ENCODE assay signal across 20 cellular contexts in genomic region chr12:89576572-89577220, GRCh38.
"Had no signal": no experiment of that assay in that cellular context is flagged by ENCODE, and none has a peak within 500 bp of the region (broad histone marks: within the 10 kb centered on the region; RNA-seq: fewer than 3 reads in every experiment).

No MANE protein-coding gene starts in this region.

- FAIRE-seq: kidney had no signal

- H3K9me3 Mint-ChIP-seq: activated naive CD4-positive, alpha-beta T cell treated with anti-CD3 and anti-CD28 coated beads, Interleukin-2, amount 10 ng/mL, durations not matched to agents 7 days and 5 days; activated naive CD8-positive, alpha-beta T cell treated with anti-CD3 and anti-CD28 coated beads, Interleukin-2, amount 50 U/mL, for 24 hours; activated T-cell treated with anti-CD3 and anti-CD28 coated beads, Interleukin-2, amount 50 U/mL, for 4 hours; naive B cell; neural progenitor cell; stimulated activated naive CD8-positive, alpha-beta T cell treated with anti-CD3 and anti-CD28 coated beads, Interleukin-15, Interleukin-2, amounts not matched to agents 100 ng/mL and 50 ng/mL, for 24 hours had no signal

- H3K36me3 Mint-ChIP-seq: activated naive CD4-positive, alpha-beta T cell treated with anti-CD3 and anti-CD28 coated beads, Interleukin-2, amount 10 ng/mL, durations not matched to agents 7 days and 5 days; naive B cell had no signal

- H3K4me1 Mint-ChIP-seq: activated naive CD4-positive, alpha-beta T cell treated with anti-CD3 and anti-CD28 coated beads, Interleukin-2, amount 10 ng/mL, durations not matched to agents 7 days and 5 days had no signal

- H3K4me3 Mint-ChIP-seq: activated naive CD4-positive, alpha-beta T cell treated with anti-CD3 and anti-CD28 coated beads, Interleukin-2, amount 10 ng/mL, durations not matched to agents 7 days and 5 days; activated naive CD8-positive, alpha-beta T cell treated with anti-CD3 and anti-CD28 coated beads, Interleukin-2, amount 50 U/mL, for 24 hours; activated T-cell treated with anti-CD3 and anti-CD28 coated beads, Interleukin-2, amount 50 U/mL, for 4 hours; naive B cell; neural progenitor cell; stimulated activated naive CD8-positive, alpha-beta T cell treated with anti-CD3 and anti-CD28 coated beads, Interleukin-15, Interleukin-2, amounts not matched to agents 100 ng/mL and 50 ng/mL, for 24 hours had no signal

- DNase-seq: activated CD4-positive, alpha-beta T cell treated with anti-CD3 and anti-CD28 coated beads, Interleukin-2, amount 50 U/mL, for 1 hour; activated CD8-positive, alpha-beta memory T cell treated with anti-CD3 and anti-CD28 coated beads, Interleukin-2, amount 50 U/mL, for 4 hours; activated naive CD4-positive, alpha-beta T cell treated with anti-CD3 and anti-CD28 coated beads, Interleukin-2, amount 10 ng/mL, durations not matched to agents 7 days and 5 days; activated naive CD8-positive, alpha-beta T cell treated with anti-CD3 and anti-CD28 coated beads, Interleukin-2, amount 50 U/mL, for 24 hours; activated T-cell treated with anti-CD3 and anti-CD28 coated beads, Interleukin-2, amount 50 U/mL, for 4 hours; anterior cingulate cortex; gastrocnemius medialis; heart left ventricle; kidney; left lung; mammary epithelial cell; mucosa of descending colon; naive B cell; stimulated activated CD4-positive, alpha-beta T cell treated with anti-CD3 and anti-CD28 coated beads, Interleukin-12 subunit alpha, Interleukin-12 subunit beta, amount 100 ng/mL, for 4 hours; stimulated activated CD4-positive, alpha-beta T cell treated with anti-CD3 and anti-CD28 coated beads, Interleukin-1b, Interleukin-23, amount 100 ng/mL, for 48 hours; transverse colon; uterus had no signal

- H3K27me3 Mint-ChIP-seq: activated naive CD4-positive, alpha-beta T cell treated with anti-CD3 and anti-CD28 coated beads, Interleukin-2, amount 10 ng/mL, durations not matched to agents 7 days and 5 days; activated naive CD8-positive, alpha-beta T cell treated with anti-CD3 and anti-CD28 coated beads, Interleukin-2, amount 50 U/mL, for 24 hours; naive B cell; progenitor cell of endocrine pancreas; stimulated activated naive CD8-positive, alpha-beta T cell treated with anti-CD3 and anti-CD28 coated beads, Interleukin-15, Interleukin-2, amounts not matched to agents 100 ng/mL and 50 ng/mL, for 24 hours had no signal

- H3K27ac Mint-ChIP-seq: activated naive CD4-positive, alpha-beta T cell treated with anti-CD3 and anti-CD28 coated beads, Interleukin-2, amount 10 ng/mL, durations not matched to agents 7 days and 5 days; activated naive CD8-positive, alpha-beta T cell treated with anti-CD3 and anti-CD28 coated beads, Interleukin-2, amount 50 U/mL, for 24 hours; neural progenitor cell; progenitor cell of endocrine pancreas; stimulated activated naive CD8-positive, alpha-beta T cell treated with anti-CD3 and anti-CD28 coated beads, Interleukin-15, Interleukin-2, amounts not matched to agents 100 ng/mL and 50 ng/mL, for 24 hours had no signal

- ATAC-seq: activated naive CD8-positive, alpha-beta T cell treated with anti-CD3 and anti-CD28 coated beads, Interleukin-2, amount 50 U/mL, for 24 hours; activated T-cell treated with anti-CD3 and anti-CD28 coated beads, Interleukin-2, amount 50 U/mL, for 4 hours; gastrocnemius medialis; heart left ventricle; left lung; mucosa of descending colon had no signal
